ENCODE assay signal across 8 cellular contexts in the genomic region with DNA sequence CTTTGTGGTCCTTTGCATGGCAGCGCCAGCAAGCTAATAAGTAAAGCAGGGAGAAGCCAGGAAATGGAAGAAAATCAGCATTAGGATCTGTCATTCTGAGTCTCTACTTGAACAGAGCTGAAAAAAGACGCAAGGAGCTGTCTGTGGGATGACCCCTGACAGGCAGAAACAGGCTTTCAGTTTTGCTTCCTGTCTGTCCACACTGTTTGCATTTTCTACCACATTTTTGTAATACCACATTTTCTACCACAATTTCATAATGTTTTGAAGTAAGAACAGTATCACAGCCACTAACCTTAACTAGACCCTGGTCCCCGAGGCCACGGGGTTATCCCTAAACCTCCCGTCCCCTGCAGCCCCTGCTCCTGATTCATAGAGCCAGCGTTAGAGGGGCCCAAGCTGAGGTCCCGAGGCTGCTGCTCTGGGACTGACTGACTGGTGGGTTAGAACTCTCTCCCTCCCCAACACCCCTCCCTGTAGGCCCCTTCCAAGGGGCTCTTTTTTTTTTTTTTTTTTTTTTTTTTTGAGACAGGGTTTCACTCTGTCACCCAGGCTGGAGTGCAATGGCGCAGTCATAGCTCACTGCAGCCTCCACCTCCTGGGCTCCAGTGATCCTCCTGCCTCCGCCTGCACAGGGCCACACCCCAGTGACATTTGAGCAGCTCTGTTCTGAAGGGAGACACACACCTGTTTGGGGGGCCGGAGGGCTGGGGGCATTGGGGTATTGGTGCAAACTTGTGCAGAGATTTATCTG. TPM values are rescaled to one million over a fixed set of nuclear protein-coding genes. Genes with fewer than 3 reads are reported as not detected.
DNase-seq lines count a peak whose midpoint lies in the region; ATAC-seq, FAIRE-seq and TF ChIP-seq lines count a peak whose summit lies in the region.

No MANE protein-coding gene starts in this region.

- peaks cover 27% of the 10 kb centered on the region for H3K4me1 Mint-ChIP-seq in T-helper 2 cell treated with Interferon-gamma antibody and Interleukin-4, amounts not matched to agents 5 μg/mL and 100 μg/mL, for 36 hours (ENCODE audit: low read depth)

- H3K36me3 ChIP-seq in MG63: no peaks in the 10 kb centered on the region

- peak overlapping the region; percentile 56 for H3K4me3 Mint-ChIP-seq in T-helper 2 cell treated with Interferon-gamma antibody and Interleukin-4, amounts not matched to agents 5 μg/mL and 100 μg/mL, for 36 hours

- FAIRE-seq in A549 (lab: Jason Lieb, UNC): no peak

- CTCF ChIA-PET in A549 (lab: Yijun Ruan, JAX): interaction anchor here (0.7 to 2.5 kb wide), 7 partner anchors 27 to 158 kb away, joined by 3 to 11 read pairs (median 5); partner anchors contain the start of gene AJM1

- H3K4me1 ChIP-seq in A549: peaks cover 41% of the 10 kb centered on the region

- H3K4me3 ChIP-seq in A549 (no peak overlapping the region), MG63 (no peak overlapping the region)

- TF ChIP-seq EP300 in A549 (IDR thresholded peaks at IDR 0.05): no peak

- H3K9me3 ChIP-seq in A549 (no peaks in the 10 kb centered on the region), MG63 (no peaks in the 10 kb centered on the region)

- H3K27ac ChIP-seq in A549: peak overlapping the region in 1 of 2 experiments; percentile 22; a peak in 1 of 6 replicates

- TF ChIP-seq RAD21 in A549 (conservative IDR thresholded peaks at IDR 0.05 in 1 of 2, IDR thresholded peaks at IDR 0.05 in 1 of 2): no peak

- TF ChIP-seq POLR2A in A549 (IDR thresholded peaks at IDR 0.05; ENCODE audit: low read length): no peak

- H3K4me2 ChIP-seq in A549: peak overlapping the region; percentile 25; the same call in 1 of the 3 replicates

- no peaks in the 10 kb centered on the region for H3K36me3 Mint-ChIP-seq in T-helper 2 cell treated with Interferon-gamma antibody and Interleukin-4, amounts not matched to agents 5 μg/mL and 100 μg/mL, for 36 hours (ENCODE audit: low read depth)

- H3K27me3 ChIP-seq in MG63: no peaks in the 10 kb centered on the region

- no peak for TF ChIP-seq CTCF in A549 (IDR thresholded peaks at IDR 0.05)

- peak overlapping the region; percentile 78 for H3K27ac Mint-ChIP-seq in T-helper 2 cell treated with Interferon-gamma antibody and Interleukin-4, amounts not matched to agents 5 μg/mL and 100 μg/mL, for 36 hours

- DNase-seq in A549 (ENCODE audit: low read depth in 1 of 2, low spot score in 1 of 2): no peak
- peak; percentile 48 for DNase-seq in T-helper 2 cell treated with Interferon-gamma antibody and Interleukin-4, amounts not matched to agents 5 μg/mL and 100 μg/mL, for 36 hours (ENCODE audit: low spot score)
- DNase-seq in myocyte (ENCODE audit: low read depth): peak; percentile 41
- DNase-seq in NCI-H526 treated with DMSO at 0.1 percent for 48 hours (lab: John Stamatoyannopoulos, UW): no peak
- DNase-seq in MG63: no peak
- DNase-seq in cerebellar nuclear complex (lab: John Stamatoyannopoulos, UW): no peak

- WGBS in A549 (ENCODE audit: missing lambda C conversion rate): 75% methylated on average over 9 of the region's 10 CpGs

- peaks cover 8% of the 10 kb centered on the region for H3K27me3 Mint-ChIP-seq in T-helper 2 cell treated with Interferon-gamma antibody and Interleukin-4, amounts not matched to agents 5 μg/mL and 100 μg/mL, for 36 hours (ENCODE audit: low read depth)

- H3K9me3 Mint-ChIP-seq in T-helper 2 cell treated with Interferon-gamma antibody and Interleukin-4, amounts not matched to agents 5 μg/mL and 100 μg/mL, for 36 hours: no peaks in the 10 kb centered on the region

- ATAC-seq in A549: no peak
- ATAC-seq in GM18858 (IDR thresholded peaks at IDR 0.05; ENCODE audit: unreplicated experiment): peak; percentile 71
- ATAC-seq in HG03095 (IDR thresholded peaks at IDR 0.05; ENCODE audit: unreplicated experiment): peak; percentile 68

- POLR2A ChIA-PET in A549 (lab: Yijun Ruan, JAX): interaction anchor here (1.0 kb wide), 1 partner anchor 9 kb away, joined by 5 read pairs; no protein-coding TSS in a partner anchor

TF ChIP-seq in A549, 52 proteins besides CTCF, POLR2A, EP300 and RAD21 (continues in another document):
- TF ChIP-seq NR3C1 (IDR thresholded peaks at IDR 0.05): no peak
- TF ChIP-seq RNF2 (IDR thresholded peaks at IDR 0.05; ENCODE audit: borderline replicate concordance, low read depth): no peak
- TF ChIP-seq, protein P1, sequence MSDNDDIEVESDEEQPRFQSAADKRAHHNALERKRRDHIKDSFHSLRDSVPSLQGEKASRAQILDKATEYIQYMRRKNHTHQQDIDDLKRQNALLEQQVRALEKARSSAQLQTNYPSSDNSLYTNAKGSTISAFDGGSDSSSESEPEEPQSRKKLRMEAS (IDR thresholded peaks at IDR 0.05): no peak
- TF ChIP-seq ZSCAN20 (CRISPR knock-in tag; IDR thresholded peaks at IDR 0.05): no peak
- no peak for TF ChIP-seq HOXB13 (CRISPR knock-in tag; IDR thresholded peaks at IDR 0.05; ENCODE audit: low read depth)
- no peak for TF ChIP-seq HDAC2 (IDR thresholded peaks at IDR 0.05)
- TF ChIP-seq, protein P2, sequence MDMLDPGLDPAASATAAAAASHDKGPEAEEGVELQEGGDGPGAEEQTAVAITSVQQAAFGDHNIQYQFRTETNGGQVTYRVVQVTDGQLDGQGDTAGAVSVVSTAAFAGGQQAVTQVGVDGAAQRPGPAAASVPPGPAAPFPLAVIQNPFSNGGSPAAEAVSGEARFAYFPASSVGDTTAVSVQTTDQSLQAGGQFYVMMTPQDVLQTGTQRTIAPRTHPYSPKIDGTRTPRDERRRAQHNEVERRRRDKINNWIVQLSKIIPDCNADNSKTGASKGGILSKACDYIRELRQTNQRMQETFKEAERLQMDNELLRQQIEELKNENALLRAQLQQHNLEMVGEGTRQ (IDR thresholded peaks at IDR 0.05): no peak

RNA-seq across cellular contexts. Expression of gene CLIC3, which starts 4.0 kb away (rescaled TPM):
- 0.33 and 0.61 TPM in 2 replicates for polyA plus RNA-seq in A549 (2011; rRNA removed)
- 5.9 and 10.1 TPM in 2 replicates for polyA plus RNA-seq in A549 (2012; cell fraction: cytosol; rRNA removed)
- polyA plus RNA-seq in A549 (2012; cell fraction: nucleus; rRNA removed): 7.5 and 11.7 TPM in 2 replicates
- polyA plus RNA-seq in A549 (2017; fragmentation: RNase III; extraction: RNeasy Plus Mini Kit Qiagen cat#74134 plus additional on column Dnase treatment): 5.1 to 6.6 TPM (median 6.4 TPM) in 3 replicates
- not detected in 2 replicates for polyA minus RNA-seq in A549 (2011; rRNA and poly(A)+ RNA removed)
- total RNA-seq in myocyte: not detected in 2 replicates
- 1.1 TPM for polyA plus RNA-seq in myocyte (2012)
- total RNA-seq in MG63 (2014; rRNA removed; shearing (Covaris generic); ENCODE audit: low replicate concordance): not detected in 2 replicates

RNA-seq across cellular contexts. Expression of gene PAXX, which starts 8.1 kb away (rescaled TPM):
- polyA plus RNA-seq in A549 (2011; rRNA removed): 12.6 and 15.6 TPM in 2 replicates
- polyA plus RNA-seq in A549 (2012; cell fraction: cytosol; rRNA removed): 88.1 and 100 TPM in 2 replicates
- polyA plus RNA-seq in A549 (2012; cell fraction: nucleus; rRNA removed): 270 and 382 TPM in 2 replicates
- polyA plus RNA-seq in A549 (2017; fragmentation: RNase III; extraction: RNeasy Plus Mini Kit Qiagen cat#74134 plus additional on column Dnase treatment): 50.7 to 57.0 TPM (median 53.2 TPM) in 3 replicates
- 5.0 and 5.2 TPM in 2 replicates for polyA minus RNA-seq in A549 (2011; rRNA and poly(A)+ RNA removed)
- 57.3 and 67.3 TPM in 2 replicates for total RNA-seq in myocyte
- polyA plus RNA-seq in myocyte (2012): 31.0 TPM
- total RNA-seq in MG63 (2014; rRNA removed; shearing (Covaris generic); ENCODE audit: low replicate concordance): 27.5 and 63.0 TPM in 2 replicates

RNA-seq across cellular contexts. Expression of gene LCNL1, which starts 17.6 kb away (rescaled TPM):
- 0.04 and 0.19 TPM in 2 replicates for polyA plus RNA-seq in A549 (2011; rRNA removed)
- polyA plus RNA-seq in A549 (2012; cell fraction: cytosol; rRNA removed): 0.01 and 0.04 TPM in 2 replicates
- polyA plus RNA-seq in A549 (2012; cell fraction: nucleus; rRNA removed): 0.39 and 0.48 TPM in 2 replicates
- polyA plus RNA-seq in A549 (2017; fragmentation: RNase III; extraction: RNeasy Plus Mini Kit Qiagen cat#74134 plus additional on column Dnase treatment): 0.05 to 0.08 TPM (median 0.08 TPM) in 3 replicates
- not detected in 2 replicates for polyA minus RNA-seq in A549 (2011; rRNA and poly(A)+ RNA removed)
- 5.0 and 13.8 TPM in 2 replicates for total RNA-seq in myocyte
- 16.5 TPM for polyA plus RNA-seq in myocyte (2012)
- not detected in 2 replicates for total RNA-seq in MG63 (2014; rRNA removed; shearing (Covaris generic); ENCODE audit: low replicate concordance)

RNA-seq across cellular contexts. Expression of gene PTGDS, which starts 23.1 kb away (rescaled TPM):
- polyA plus RNA-seq in A549 (2011; rRNA removed) (0.31 and 0.33 TPM in 2 replicates), A549 (2017; fragmentation: RNase III; extraction: RNeasy Plus Mini Kit Qiagen cat#74134 plus additional on column Dnase treatment) (0.18 to 0.34 TPM (median 0.26 TPM) in 3 replicates)
- 0.50 and 0.61 TPM in 2 replicates for polyA plus RNA-seq in A549 (2012; cell fraction: cytosol; rRNA removed)
- 0.66 and 1.0 TPM in 2 replicates for polyA plus RNA-seq in A549 (2012; cell fraction: nucleus; rRNA removed)
- not detected in 2 replicates for polyA minus RNA-seq in A549 (2011; rRNA and poly(A)+ RNA removed)
- total RNA-seq in myocyte: 126 and 177 TPM in 2 replicates
- 590 TPM for polyA plus RNA-seq in myocyte (2012)
- not detected in 2 replicates for total RNA-seq in MG63 (2014; rRNA removed; shearing (Covaris generic); ENCODE audit: low replicate concordance)

RNA-seq across cellular contexts. Expression of gene ABCA2, which starts 27.7 kb away (rescaled TPM):
- polyA plus RNA-seq in A549 (2011; rRNA removed) (8.3 and 10.1 TPM in 2 replicates), A549 (2017; fragmentation: RNase III; extraction: RNeasy Plus Mini Kit Qiagen cat#74134 plus additional on column Dnase treatment) (23.0 to 25.6 TPM (median 24.7 TPM) in 3 replicates)
- 28.8 and 41.7 TPM in 2 replicates for polyA plus RNA-seq in A549 (2012; cell fraction: cytosol; rRNA removed)
- 187 and 285 TPM in 2 replicates for polyA plus RNA-seq in A549 (2012; cell fraction: nucleus; rRNA removed)
- 10.9 and 21.1 TPM in 2 replicates for polyA minus RNA-seq in A549 (2011; rRNA and poly(A)+ RNA removed)
- total RNA-seq in myocyte: 21.1 and 26.3 TPM in 2 replicates
- 55.7 TPM for polyA plus RNA-seq in myocyte (2012)
- total RNA-seq in MG63 (2014; rRNA removed; shearing (Covaris generic); ENCODE audit: low replicate concordance): 10.9 and 11.7 TPM in 2 replicates

Comparison
In these comparisons a context has a peak if more than half of its experiments do, and no peak if none do; other contexts are left out.
1. ATAC-seq: peak in GM18858 (single experiment) and HG03095 (single experiment); none in A549 (0 of 2).
2. DNase-seq: peak in T-helper 2 cell treated with Interferon-gamma antibody and Interleukin-4, amounts not matched to agents 5 μg/mL and 100 μg/mL, for 36 hours (single experiment) and myocyte (single experiment); none in A549 (0 of 2), NCI-H526 treated with DMSO at 0.1 percent for 48 hours (single experiment), MG63 (single experiment) and cerebellar nuclear complex (0 of 2).